In genomic region chr2:200363279-200363678, GRCh38 we compare ENCODE assay signal across 17 cellular contexts. TPM values are rescaled to one million over a fixed set of nuclear protein-coding genes. Genes with fewer than 3 reads are reported as not detected.
DNase-seq lines count a peak whose midpoint lies in the region; ATAC-seq and TF ChIP-seq lines count a peak whose summit lies in the region.
"Had no signal": no experiment of that assay in that cellular context is flagged by ENCODE, and none has a peak within 500 bp of the region (broad histone marks: within the 10 kb centered on the region; RNA-seq: fewer than 3 reads in every experiment).

No MANE protein-coding gene starts in this region.

- intact Hi-C loops in Panc1 (cut with micrococcal nuclease; ENCODE audit: unreplicated experiment) (no loop called here), CD14-positive monocyte (cut with micrococcal nuclease) (no loop called here)

- no peak for DNase-seq in Panc1 (ENCODE audit: low read depth, low spot score)
- no peak for DNase-seq in smooth muscle cell (lab: John Stamatoyannopoulos, UW; ENCODE audit: unreplicated experiment)
- no peak for DNase-seq in NCI-H2107 treated with DMSO at 0.1 percent for 48 hours (lab: John Stamatoyannopoulos, UW; ENCODE audit: unreplicated experiment)
- DNase-seq in CD14-positive monocyte (ENCODE audit: low spot score), result no peak
- no peak for DNase-seq in GOT3 (lab: John Stamatoyannopoulos, UW)
- DNase-seq in AG20443 (ENCODE audit: low spot score), result no peak
- DNase-seq: ACHN; C1 segment of cervical spinal cord; CD4-positive, alpha-beta memory T cell; DMS153; DMS79 treated with DMSO at 0.1 percent for 48 hours; EL; H7; IMR-90 had no signal

- H3K4me1 Mint-ChIP-seq in activated T-helper 17 cell treated with anti-CD3 and anti-CD28 coated beads, Interleukin-2, amount 50 U/mL, for 72 hours, result no peaks in the 10 kb centered on the region
- H3K4me1 Mint-ChIP-seq in nephron, result peaks cover 61% of the 10 kb centered on the region
- peaks cover 5% of the 10 kb centered on the region for H3K4me1 Mint-ChIP-seq in CD14-positive monocyte
- H3K4me1 Mint-ChIP-seq: B cell; CD4-positive, alpha-beta memory T cell had no signal

- POLR2A ChIA-PET in Panc1 (lab: Charles Lee), result no interaction called here

- peaks cover 98% of the 10 kb centered on the region for H3K79me2 ChIP-seq in smooth muscle cell (ENCODE audit: low read depth)

- H3K27me3 Mint-ChIP-seq in activated T-helper 17 cell treated with anti-CD3 and anti-CD28 coated beads, Interleukin-2, amount 50 U/mL, for 72 hours, result peaks cover 3% of the 10 kb centered on the region
- no peaks in the 10 kb centered on the region for H3K27me3 Mint-ChIP-seq in nephron (ENCODE audit: low read depth)
- peaks cover 0 to 2% (median 1%) of the 10 kb centered on the region in 3 donors for H3K27me3 Mint-ChIP-seq in CD14-positive monocyte (ENCODE audit: low read depth in 3 of 3)
- H3K27me3 Mint-ChIP-seq: CD4-positive, alpha-beta memory T cell had no signal

- H3K9me3 ChIP-seq in Panc1 (ENCODE audit: control insufficient read depth, insufficient read depth, low read depth, low read length), result no peaks in the 10 kb centered on the region
- H3K9me3 ChIP-seq in smooth muscle cell (replicated peaks; ENCODE audit: low read depth), result no peaks in the 10 kb centered on the region

- H3K4me1 ChIP-seq in Panc1 (ENCODE audit: control insufficient read depth, insufficient read depth, low read length), result peaks cover 62% of the 10 kb centered on the region
- H3K4me1 ChIP-seq in smooth muscle cell (ENCODE audit: low read depth), result no peaks in the 10 kb centered on the region

- no peak for TF ChIP-seq CTCF in Panc1 (IDR thresholded peaks at IDR 0.05)
- no peak for TF ChIP-seq CTCF in nephron (IDR thresholded peaks at IDR 0.05; ENCODE audit: unreplicated experiment in 3 of 3)
- TF ChIP-seq CTCF in smooth muscle cell (IDR thresholded peaks at IDR 0.05; ENCODE audit: borderline replicate concordance, insufficient read depth, poor library complexity, severe bottlenecking), result no peak
- TF ChIP-seq CTCF in CD14-positive monocyte (IDR thresholded peaks at IDR 0.05), result no peak

- CTCF ChIA-PET in Panc1 (lab: Charles Lee), result no interaction called here

- in situ Hi-C loops in Panc1 (cut with HindIII; ENCODE audit: low pct_unique_long_range_greater_than_20kb, low sequenced_read_pairs), result no loop called here

- H3K27me3 ChIP-seq in Panc1 (ENCODE audit: control insufficient read depth, insufficient read depth, low read length) (no peaks in the 10 kb centered on the region), smooth muscle cell (ENCODE audit: low read depth) (no peaks in the 10 kb centered on the region)

- H3F3A ChIP-seq in smooth muscle cell (ENCODE audit: low read depth), result peaks cover 15% of the 10 kb centered on the region

- no peak overlapping the region for H2AFZ ChIP-seq in smooth muscle cell (ENCODE audit: low read depth)

- H3K27ac ChIP-seq in Panc1 (ENCODE audit: low read length) (peak overlapping the region; percentile 29; the same call in 1 of the 2 replicates), smooth muscle cell (ENCODE audit: low read depth) (peak overlapping the region; percentile 28)

- no peaks in the 10 kb centered on the region for H3K36me3 Mint-ChIP-seq in activated T-helper 17 cell treated with anti-CD3 and anti-CD28 coated beads, Interleukin-2, amount 50 U/mL, for 72 hours (ENCODE audit: low read depth)
- H3K36me3 Mint-ChIP-seq in nephron (ENCODE audit: low read depth), result peaks cover 5% of the 10 kb centered on the region
- H3K36me3 Mint-ChIP-seq in CD14-positive monocyte, result no peaks in the 10 kb centered on the region
- H3K36me3 Mint-ChIP-seq: CD4-positive, alpha-beta memory T cell had no signal

- ATAC-seq in Panc1, result no peak
- no peak for ATAC-seq in activated T-helper 17 cell treated with anti-CD3 and anti-CD28 coated beads, Interleukin-2, amount 50 U/mL, for 72 hours (replicated peaks)

- H3K36me3 ChIP-seq in Panc1 (ENCODE audit: control insufficient read depth, insufficient read depth, low read length) (no peaks in the 10 kb centered on the region), smooth muscle cell (ENCODE audit: low read depth) (no peaks in the 10 kb centered on the region)

- no peak overlapping the region for H3K4me3 Mint-ChIP-seq in activated T-helper 17 cell treated with anti-CD3 and anti-CD28 coated beads, Interleukin-2, amount 50 U/mL, for 72 hours
- no peak overlapping the region for H3K4me3 Mint-ChIP-seq in nephron
- H3K4me3 Mint-ChIP-seq in CD14-positive monocyte, result no peak overlapping the region
- H3K4me3 Mint-ChIP-seq: B cell; CD4-positive, alpha-beta memory T cell had no signal

- H3K4me3 ChIP-seq in Panc1 (ENCODE audit: low read depth in 2 of 2, low read length in 2 of 2) (no peak overlapping the region), smooth muscle cell (no peak overlapping the region)

- H3K9ac ChIP-seq in smooth muscle cell (ENCODE audit: low read depth), result no peak overlapping the region

- no TSS peak for BruUV-seq in Panc1 (replicated peaks; lab: Mats Ljungman, UMichigan)

- H3K4me2 ChIP-seq in smooth muscle cell, result no peak overlapping the region

- peaks cover 95% of the 10 kb centered on the region for H4K20me1 ChIP-seq in smooth muscle cell (ENCODE audit: low read depth)

- H3K9me3 Mint-ChIP-seq in activated T-helper 17 cell treated with anti-CD3 and anti-CD28 coated beads, Interleukin-2, amount 50 U/mL, for 72 hours, result no peaks in the 10 kb centered on the region
- H3K9me3 Mint-ChIP-seq in nephron, result no peaks in the 10 kb centered on the region
- H3K9me3 Mint-ChIP-seq in CD14-positive monocyte, result no peaks in the 10 kb centered on the region
- H3K9me3 Mint-ChIP-seq: CD4-positive, alpha-beta memory T cell had no signal

- H3K27ac Mint-ChIP-seq in activated T-helper 17 cell treated with anti-CD3 and anti-CD28 coated beads, Interleukin-2, amount 50 U/mL, for 72 hours, result peak overlapping the region; percentile 6
- H3K27ac Mint-ChIP-seq in nephron (peak overlapping the region; percentile 48 to 65 (median 60)), CD14-positive monocyte (no peak overlapping the region)
- H3K27ac Mint-ChIP-seq: B cell; CD4-positive, alpha-beta memory T cell had no signal

- WGBS in smooth muscle cell (ENCODE audit: low lambda C conversion rate), result 67% methylated on average over 2 of the region's 2 CpGs

RNA-seq across cellular contexts. Expression of gene SPATS2L, which starts 56.8 kb away (rescaled TPM):
- 282 TPM for total RNA-seq in Panc1 (2021; ENCODE audit: unreplicated experiment)
- polyA plus RNA-seq in Panc1 (2012; ENCODE audit: insufficient read length), result 189 TPM
- total RNA-seq in activated T-helper 17 cell treated with anti-CD3 and anti-CD28 coated beads, Interleukin-2, amount 50 U/mL, for 72 hours, result 10 to 100 TPM in 1 of 2 donors, 1 to 10 TPM in 1; 9.7 to 54.4 TPM
- total RNA-seq in smooth muscle cell, result 314 and 356 TPM in 2 replicates
- 394 and 432 TPM in 2 replicates for polyA plus RNA-seq in smooth muscle cell
- 1 to 10 TPM; 2.7 to 3.2 TPM for polyA plus RNA-seq in CD14-positive monocyte

Comparison
In these comparisons a context has a peak if more than half of its experiments do, and no peak if none do; other contexts are left out.
1. H3K27ac Mint-ChIP-seq: peak in activated T-helper 17 cell treated with anti-CD3 and anti-CD28 coated beads, Interleukin-2, amount 50 U/mL, for 72 hours (single experiment) and nephron (3 of 3); none in CD14-positive monocyte (0 of 7).